8 cellular contexts compared by ENCODE assay signal in genomic region chr20:35883778-35884540, GRCh38.
DNase-seq lines count a peak whose midpoint lies in the region; ATAC-seq and TF ChIP-seq lines count a peak whose summit lies in the region.

No MANE protein-coding gene starts in this region.

- no peak overlapping the region for H3K27ac Mint-ChIP-seq in activated CD8-positive, alpha-beta memory T cell treated with anti-CD3 and anti-CD28 coated beads, Interleukin-2, amount 10 ng/mL, durations not matched to agents 7 days and 5 days
- H3K27ac Mint-ChIP-seq in endothelial cell (ENCODE audit: unreplicated experiment): peak overlapping the region; percentile 39

- no peaks in the 10 kb centered on the region for H3K4me1 ChIP-seq in mucosa of descending colon (ENCODE audit: low read depth)

- H3K4me3 Mint-ChIP-seq in activated CD8-positive, alpha-beta memory T cell treated with anti-CD3 and anti-CD28 coated beads, Interleukin-2, amount 10 ng/mL, durations not matched to agents 7 days and 5 days: no peak overlapping the region
- H3K4me3 Mint-ChIP-seq in endothelial cell (ENCODE audit: unreplicated experiment): no peak overlapping the region

- H3K9me3 ChIP-seq in mucosa of descending colon: no peaks in the 10 kb centered on the region

- H3K36me3 Mint-ChIP-seq in activated CD8-positive, alpha-beta memory T cell treated with anti-CD3 and anti-CD28 coated beads, Interleukin-2, amount 10 ng/mL, durations not matched to agents 7 days and 5 days: peaks cover 4% of the 10 kb centered on the region
- H3K36me3 Mint-ChIP-seq in endothelial cell (ENCODE audit: low read depth, unreplicated experiment): peaks cover 12% of the 10 kb centered on the region

- intact Hi-C loops in mucosa of descending colon (cut with DNase I, micrococcal nuclease): no loop called here

- no peaks in the 10 kb centered on the region for H3K9me3 Mint-ChIP-seq in activated CD8-positive, alpha-beta memory T cell treated with anti-CD3 and anti-CD28 coated beads, Interleukin-2, amount 10 ng/mL, durations not matched to agents 7 days and 5 days (ENCODE audit: low read depth)
- H3K9me3 Mint-ChIP-seq in endothelial cell (ENCODE audit: unreplicated experiment): no peaks in the 10 kb centered on the region

- H3K4me3 ChIP-seq in mucosa of descending colon: no peak overlapping the region

- peaks cover 8% of the 10 kb centered on the region for H3K4me1 Mint-ChIP-seq in activated CD8-positive, alpha-beta memory T cell treated with anti-CD3 and anti-CD28 coated beads, Interleukin-2, amount 10 ng/mL, durations not matched to agents 7 days and 5 days
- H3K4me1 Mint-ChIP-seq in endothelial cell (ENCODE audit: unreplicated experiment): no peaks in the 10 kb centered on the region

- TF ChIP-seq CTCF in AG09319 (IDR thresholded peaks at IDR 0.05; ENCODE audit: low read depth, low read length) (peak; percentile 66), endothelial cell (IDR thresholded peaks at IDR 0.05; ENCODE audit: unreplicated experiment) (no peak), mucosa of descending colon (IDR thresholded peaks at IDR 0.05) (peak; percentile 17)

- H3K36me3 ChIP-seq in mucosa of descending colon (ENCODE audit: low read depth): no peaks in the 10 kb centered on the region

- ATAC-seq in activated CD8-positive, alpha-beta memory T cell treated with anti-CD3 and anti-CD28 coated beads, Interleukin-2, amount 10 ng/mL, durations not matched to agents 7 days and 5 days: peak; percentile 92
- ATAC-seq in mucosa of descending colon (peak; percentile 90), GM21423 (IDR thresholded peaks at IDR 0.05; ENCODE audit: unreplicated experiment) (no peak)

- peak; percentile 97 for DNase-seq in AG09319 (ENCODE audit: extremely low read depth, low read depth)
- DNase-seq in GOT3 (lab: John Stamatoyannopoulos, UW): peak; percentile 83
- peak; percentile 90 for DNase-seq in NCI-H82 (lab: John Stamatoyannopoulos, UW)
- peak; percentile 75 for DNase-seq in activated CD8-positive, alpha-beta memory T cell treated with anti-CD3 and anti-CD28 coated beads, Interleukin-2, amount 10 ng/mL, durations not matched to agents 7 days and 5 days
- peak; percentile 59 for DNase-seq in endothelial cell (ENCODE audit: low spot score)
- DNase-seq in mucosa of descending colon: peak in 2 of 3 donors; percentile 62 to 69
- DNase-seq in stimulated activated CD8-positive, alpha-beta memory T cell treated with anti-CD3 and anti-CD28 coated beads, Interleukin-2, amount 100 ng/mL, for 48 hours (ENCODE audit: low read depth in 2 of 2): peak; percentile 7 to 36

- no peaks in the 10 kb centered on the region for H3K27me3 Mint-ChIP-seq in activated CD8-positive, alpha-beta memory T cell treated with anti-CD3 and anti-CD28 coated beads, Interleukin-2, amount 10 ng/mL, durations not matched to agents 7 days and 5 days
- H3K27me3 Mint-ChIP-seq in endothelial cell (ENCODE audit: unreplicated experiment): peaks cover 4% of the 10 kb centered on the region

- CTCF ChIA-PET in activated CD8-positive, alpha-beta memory T cell treated with anti-CD3 and anti-CD28 coated beads, Interleukin-2, amount 10 ng/mL, durations not matched to agents 7 days and 5 days (lab: Charles Lee): interaction anchor here (0.6 to 2.3 kb wide), 18 partner anchors 8 to 292 kb away, joined by 3 to 13 read pairs (median 4); partner anchors contain the start of genes RBM39 and ROMO1

Comparison
In these comparisons a context has a peak if more than half of its experiments do, and no peak if none do; other contexts are left out.
1. DNase-seq: peak in every context shown above with its lines; median percentile 97 in AG09319; 90 in NCI-H82; 83 in GOT3; 75 in activated CD8-positive, alpha-beta memory T cell treated with anti-CD3 and anti-CD28 coated beads, Interleukin-2, amount 10 ng/mL, durations not matched to agents 7 days and 5 days; 66 in mucosa of descending colon; 59 in endothelial cell; 22 in stimulated activated CD8-positive, alpha-beta memory T cell treated with anti-CD3 and anti-CD28 coated beads, Interleukin-2, amount 100 ng/mL, for 48 hours.